Comparison of ENCODE assay signal across 8 cellular contexts in genomic region chr1:21278898-21279819, GRCh38. TPM values are rescaled to one million over a fixed set of nuclear protein-coding genes. Genes with fewer than 3 reads are reported as not detected.
DNase-seq lines count a peak whose midpoint lies in the region; ATAC-seq, FAIRE-seq and TF ChIP-seq lines count a peak whose summit lies in the region.

No MANE protein-coding gene starts in this region.

- no peak overlapping the region for H3K4me2 ChIP-seq in PC-3 (ENCODE audit: low read length)
- H3K4me2 ChIP-seq in astrocyte (ENCODE audit: low read length), result peak overlapping the region; percentile 77

- H3K27ac ChIP-seq in PC-3 (ENCODE audit: low read length) (0 out of 2 replicates have a peak overlapping the region, but pooled peaks have one; percentile 11), astrocyte (ENCODE audit: low read depth, low read length) (peak overlapping the region; percentile 64), lower lobe of right lung (peak overlapping the region; percentile 94)

- intact Hi-C loops in PC-3 (cut with micrococcal nuclease) (no loop called here), lower lobe of right lung (cut with DNase I) (no loop called here)

- no peaks in the 10 kb centered on the region for H3F3A ChIP-seq in PC-3 (ENCODE audit: low read length, unreplicated experiment)

- H3K27me3 ChIP-seq in PC-3 (ENCODE audit: low read length), result no peaks in the 10 kb centered on the region
- H3K27me3 ChIP-seq in astrocyte (ENCODE audit: insufficient read depth, low read length), result no peaks in the 10 kb centered on the region
- H3K27me3 ChIP-seq in lower lobe of right lung (ENCODE audit: low read depth), result no peaks in the 10 kb centered on the region

- no peak overlapping the region for H3K4me3 Mint-ChIP-seq in astrocyte (ENCODE audit: unreplicated experiment)
- H3K4me3 Mint-ChIP-seq in stimulated activated naive CD8-positive, alpha-beta T cell treated with anti-CD3 and anti-CD28 coated beads, Interleukin-15, Interleukin-2, amounts not matched to agents 100 ng/mL and 50 ng/mL, for 24 hours, result no peak overlapping the region

- H3K36me3 ChIP-seq in PC-3 (ENCODE audit: low read depth, low read length) (no peaks in the 10 kb centered on the region; the same call in none of the 2 replicates), astrocyte (ENCODE audit: insufficient read depth, low read length) (peaks cover 7% of the 10 kb centered on the region), lower lobe of right lung (no peaks in the 10 kb centered on the region)

- no peaks in the 10 kb centered on the region for H3K9me3 Mint-ChIP-seq in astrocyte (ENCODE audit: unreplicated experiment)
- H3K9me3 Mint-ChIP-seq in stimulated activated naive CD8-positive, alpha-beta T cell treated with anti-CD3 and anti-CD28 coated beads, Interleukin-15, Interleukin-2, amounts not matched to agents 100 ng/mL and 50 ng/mL, for 24 hours, result no peaks in the 10 kb centered on the region

- H3K4me3 ChIP-seq in PC-3 (ENCODE audit: low read length) (no peak overlapping the region), astrocyte (ENCODE audit: insufficient read depth, low read depth, low read length) (peak overlapping the region; percentile 35), lower lobe of right lung (peak overlapping the region; percentile 39)

- DNase-seq in PC-3 (no peak), astrocyte (ENCODE audit: low read depth) (no peak), lower lobe of right lung (no peak), NCI-H146 treated with DMSO at 0.1 percent for 48 hours (lab: John Stamatoyannopoulos, UW; ENCODE audit: unreplicated experiment) (no peak), G401 (ENCODE audit: low spot score) (no peak), HUDEP-2 (lab: John Stamatoyannopoulos, UW; ENCODE audit: unreplicated experiment in 76 of 76) (no peak), NOMO-1 (lab: John Stamatoyannopoulos, UW; ENCODE audit: unreplicated experiment in 2 of 2) (no peak)

- peaks cover 12% of the 10 kb centered on the region for H3K36me3 Mint-ChIP-seq in astrocyte (ENCODE audit: low read depth, unreplicated experiment)
- peaks cover 70% of the 10 kb centered on the region for H3K36me3 Mint-ChIP-seq in stimulated activated naive CD8-positive, alpha-beta T cell treated with anti-CD3 and anti-CD28 coated beads, Interleukin-15, Interleukin-2, amounts not matched to agents 100 ng/mL and 50 ng/mL, for 24 hours (ENCODE audit: low read depth)

- no peak for FAIRE-seq in astrocyte (lab: Jason Lieb, UNC)

- H3K4me1 Mint-ChIP-seq in astrocyte (ENCODE audit: low read depth, unreplicated experiment), result peaks cover 11% of the 10 kb centered on the region
- peaks cover 84% of the 10 kb centered on the region for H3K4me1 Mint-ChIP-seq in stimulated activated naive CD8-positive, alpha-beta T cell treated with anti-CD3 and anti-CD28 coated beads, Interleukin-15, Interleukin-2, amounts not matched to agents 100 ng/mL and 50 ng/mL, for 24 hours (ENCODE audit: low read depth)

- in situ Hi-C loops in G401 (cut with HindIII; ENCODE audit: low sequenced_read_pairs), result no loop called here

- TF ChIP-seq CTCF in PC-3 (conservative IDR thresholded peaks at IDR 0.05; ENCODE audit: low read depth, low read length), result no peak
- no peak for TF ChIP-seq CTCF in astrocyte (IDR thresholded peaks at IDR 0.05; ENCODE audit: insufficient read depth, low read depth, low read length)
- no peak for TF ChIP-seq CTCF in lower lobe of right lung (IDR thresholded peaks at IDR 0.05)

- ATAC-seq in PC-3, result no peak
- ATAC-seq in lower lobe of right lung, result peak; percentile 39 to 40

- no peak overlapping the region for H3K27ac Mint-ChIP-seq in astrocyte (ENCODE audit: unreplicated experiment)
- H3K27ac Mint-ChIP-seq in stimulated activated naive CD8-positive, alpha-beta T cell treated with anti-CD3 and anti-CD28 coated beads, Interleukin-15, Interleukin-2, amounts not matched to agents 100 ng/mL and 50 ng/mL, for 24 hours, result peak overlapping the region; percentile 91

- H3K4me1 ChIP-seq in PC-3 (ENCODE audit: insufficient read depth, low read length) (peaks cover 11% of the 10 kb centered on the region), astrocyte (ENCODE audit: insufficient read depth, low read length) (peaks cover 33% of the 10 kb centered on the region), lower lobe of right lung (peaks cover 73% of the 10 kb centered on the region)

- H2AFZ ChIP-seq in PC-3 (ENCODE audit: low read length), result no peak overlapping the region
- H2AFZ ChIP-seq in astrocyte (ENCODE audit: low read depth, low read length), result peak overlapping the region; percentile 53

- H3K79me2 ChIP-seq in PC-3 (ENCODE audit: low read length) (no peaks in the 10 kb centered on the region), astrocyte (ENCODE audit: insufficient read depth, low read length) (peaks cover 20% of the 10 kb centered on the region)

- H3K9ac ChIP-seq in PC-3 (ENCODE audit: low read length) (no peak overlapping the region), astrocyte (ENCODE audit: low read length) (peak overlapping the region; percentile 51)

- no TSS peak for BruUV-seq in PC-3 (replicated peaks; lab: Mats Ljungman, UMichigan)

- POLR2A ChIA-PET in PC-3 (lab: Charles Lee; ENCODE audit: unreplicated experiment), result interaction anchor here (0.5 kb wide), 1 partner anchor 35 kb away, joined by 3 read pairs; no protein-coding TSS in a partner anchor

- no peaks in the 10 kb centered on the region for H3K27me3 Mint-ChIP-seq in astrocyte (ENCODE audit: low read depth, unreplicated experiment)
- no peaks in the 10 kb centered on the region for H3K27me3 Mint-ChIP-seq in stimulated activated naive CD8-positive, alpha-beta T cell treated with anti-CD3 and anti-CD28 coated beads, Interleukin-15, Interleukin-2, amounts not matched to agents 100 ng/mL and 50 ng/mL, for 24 hours

- no peaks in the 10 kb centered on the region for H3K9me2 ChIP-seq in PC-3 (replicated peaks; ENCODE audit: low read length)

- H3K9me3 ChIP-seq in PC-3 (ENCODE audit: low read length) (no peaks in the 10 kb centered on the region), astrocyte (ENCODE audit: insufficient read depth, low read depth, low read length) (no peaks in the 10 kb centered on the region), lower lobe of right lung (no peaks in the 10 kb centered on the region)

- H4K20me1 ChIP-seq in PC-3 (ENCODE audit: low read length) (no peaks in the 10 kb centered on the region), astrocyte (ENCODE audit: insufficient read depth, low read length) (peaks cover 4% of the 10 kb centered on the region)

- CTCF ChIA-PET in PC-3 (lab: Charles Lee), result no interaction called here

RNA-seq across cellular contexts. Expression of gene ECE1, which starts 11.1 kb away (rescaled TPM):
- 86.8 and 110 TPM in 2 replicates for total RNA-seq in PC-3 (2014; rRNA removed)
- total RNA-seq in astrocyte, result 172 and 182 TPM in 2 replicates
- total RNA-seq in lower lobe of right lung, result 90.9 TPM
- total RNA-seq in G401 (2014; rRNA removed; shearing (Covaris generic)), result 19.3 and 50.4 TPM in 2 replicates

Comparison
In these comparisons a context has a peak if more than half of its experiments do, and no peak if none do; other contexts are left out.
1. H3K27ac ChIP-seq: peak in every context shown above with its lines; median percentile 94 in lower lobe of right lung; 64 in astrocyte; 11 in PC-3.